In the genomic region with DNA sequence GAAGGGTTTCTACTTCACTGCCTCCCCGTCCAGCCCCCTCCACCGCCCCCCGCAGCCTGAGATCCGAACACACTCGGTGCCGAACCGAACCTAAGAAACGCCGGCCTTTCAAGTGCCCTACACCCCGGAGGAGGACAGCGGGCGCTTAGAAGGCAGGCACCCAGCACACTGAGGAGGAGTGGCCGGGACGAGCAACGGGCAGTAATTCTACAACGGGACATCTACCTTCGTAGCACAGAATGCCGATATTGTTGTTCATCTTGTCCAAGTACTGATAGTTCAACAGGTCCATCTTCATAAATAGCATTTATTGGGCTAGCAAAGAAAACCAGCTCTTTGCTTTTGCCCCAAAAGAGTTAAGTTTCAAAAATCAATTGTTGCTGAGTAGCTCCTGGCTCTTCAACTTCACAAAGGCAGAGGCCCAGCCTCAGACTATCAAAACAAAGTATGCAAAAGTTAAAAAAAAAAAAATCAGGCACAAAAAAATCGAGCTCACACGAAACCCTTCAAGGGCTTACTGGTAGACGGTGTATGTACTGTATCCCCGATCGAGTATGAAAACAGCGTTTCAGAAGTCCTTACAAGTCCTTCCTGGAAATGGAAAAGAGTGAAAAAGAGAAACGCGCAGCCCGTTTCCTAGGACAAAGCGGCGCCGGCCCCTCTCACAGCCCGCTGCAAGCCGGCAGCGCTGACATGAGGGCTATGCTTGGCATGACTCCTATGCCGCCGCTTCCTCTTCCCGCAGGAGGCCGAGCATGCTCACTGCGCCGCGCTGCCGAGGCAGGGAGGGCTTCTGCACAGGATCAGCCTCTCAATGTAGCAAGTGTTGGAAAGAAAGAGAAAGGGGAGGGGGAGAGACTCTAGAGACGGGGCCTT, we compare ENCODE assay signal across 8 cellular contexts. TPM values are rescaled to one million over a fixed set of nuclear protein-coding genes. Genes with fewer than 3 reads are reported as not detected.
DNase-seq lines count a peak whose midpoint lies in the region; ATAC-seq and TF ChIP-seq lines count a peak whose summit lies in the region.

A gene with protein sequence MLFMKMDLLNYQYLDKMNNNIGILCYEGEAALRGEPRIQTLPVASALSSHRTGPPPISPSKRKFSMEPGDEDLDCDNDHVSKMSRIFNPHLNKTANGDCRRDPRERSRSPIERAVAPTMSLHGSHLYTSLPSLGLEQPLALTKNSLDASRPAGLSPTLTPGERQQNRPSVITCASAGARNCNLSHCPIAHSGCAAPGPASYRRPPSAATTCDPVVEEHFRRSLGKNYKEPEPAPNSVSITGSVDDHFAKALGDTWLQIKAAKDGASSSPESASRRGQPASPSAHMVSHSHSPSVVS (minus strand): TSS at position 704 of the 876 bp plus-strand sequence. CDS start 397 bp downstream, at position 307.

- no peaks in the 10 kb centered on the region for H3K9me3 ChIP-seq in CD8-positive, alpha-beta memory T cell (ENCODE audit: low read length)
- H3K9me3 ChIP-seq in mucosa of descending colon, result no peaks in the 10 kb centered on the region

- POLR2A ChIA-PET in CD8-positive, alpha-beta memory T cell (lab: Charles Lee), result interaction anchor here (0.6 to 1.3 kb wide), 4 partner anchors 75 to 371 kb away, joined by 3 to 12 read pairs (median 6); a partner anchor contains a TSS

- no peak for TF ChIP-seq CTCF in mucosa of descending colon (IDR thresholded peaks at IDR 0.05)

- no peaks in the 10 kb centered on the region for H3K27me3 ChIP-seq in CD8-positive, alpha-beta memory T cell (ENCODE audit: insufficient read depth, low read length, poor library complexity, severe bottlenecking)

- intact Hi-C loops in mucosa of descending colon (cut with DNase I, micrococcal nuclease), result loop anchor here in 1 of 2 donors (10.0 kb wide), 2 partner anchors 49 to 169 kb away; no protein-coding TSS in a partner anchor

- H3K27ac ChIP-seq in CD8-positive, alpha-beta memory T cell (ENCODE audit: low read depth, low read length), result peak within 1 kb of the TSS; percentile 93
- peak within 1 kb of the TSS; percentile 86 for H3K27ac ChIP-seq in epithelial cell of prostate

- no peaks in the 10 kb centered on the region for H3K36me3 ChIP-seq in CD8-positive, alpha-beta memory T cell (ENCODE audit: insufficient read depth, low read length)
- H3K36me3 ChIP-seq in mucosa of descending colon (ENCODE audit: low read depth), result no peaks in the 10 kb centered on the region

- peaks cover 32 to 44% (median 43%) of the 10 kb centered on the region in 3 donors for H3K4me1 Mint-ChIP-seq in CD8-positive, alpha-beta memory T cell

- H3K27ac Mint-ChIP-seq in CD8-positive, alpha-beta memory T cell, result peak within 1 kb of the TSS; percentile 91 to 100 (median 97)

- H3K4me1 ChIP-seq in CD8-positive, alpha-beta memory T cell (ENCODE audit: insufficient read depth, low read length), result peaks cover 30% of the 10 kb centered on the region
- peaks cover 25% of the 10 kb centered on the region for H3K4me1 ChIP-seq in mucosa of descending colon (ENCODE audit: low read depth)

- H3K4me3 ChIP-seq in CD8-positive, alpha-beta memory T cell (ENCODE audit: low read length), result peak within 1 kb of the TSS; percentile 90
- H3K4me3 ChIP-seq in mucosa of descending colon, result peak within 1 kb of the TSS; percentile 56

- CTCF ChIA-PET in CD8-positive, alpha-beta memory T cell (lab: Charles Lee), result interaction anchor here (0.8 to 2.4 kb wide), 4 partner anchors 8 to 264 kb away, joined by 3 to 9 read pairs (median 4); no protein-coding TSS in a partner anchor

- H3K27me3 Mint-ChIP-seq in CD8-positive, alpha-beta memory T cell, result peaks cover 0 to 3% of the 10 kb centered on the region in 2 donors

- ATAC-seq in GM19463 (IDR thresholded peaks at IDR 0.05; ENCODE audit: unreplicated experiment), result peak; percentile 56
- peak; percentile 89 for ATAC-seq in mucosa of descending colon

- no peaks in the 10 kb centered on the region for H3K9me3 Mint-ChIP-seq in CD8-positive, alpha-beta memory T cell

- H3K4me3 Mint-ChIP-seq in CD8-positive, alpha-beta memory T cell, result peak within 1 kb of the TSS; percentile 95 to 100 (median 97)

- DNase-seq in CD8-positive, alpha-beta memory T cell, result peak; percentile 36 to 65 (median 47)
- DNase-seq in HS-27A (ENCODE audit: low read depth) (peak; percentile 61), OCI-M1 (lab: John Stamatoyannopoulos, UW) (peak; percentile 96), activated T-cell treated with anti-CD3 and anti-CD28 coated beads for 4 hours (peak; percentile 43), epithelial cell of prostate (ENCODE audit: low read depth, low spot score) (no peak), mucosa of descending colon (peak; percentile 87 to 92 (median 88))
- peak; percentile 13 to 39 for DNase-seq in stimulated activated CD8-positive, alpha-beta memory T cell treated with anti-CD3 and anti-CD28 coated beads, Interleukin-4, amount 100 ng/mL, for 1 hour (ENCODE audit: low read depth in 2 of 2, low spot score in 1 of 2)

- H3K36me3 Mint-ChIP-seq in CD8-positive, alpha-beta memory T cell, result peaks cover 0 to 28% (median 2%) of the 10 kb centered on the region in 3 donors

RNA-seq across cellular contexts. Expression of the gene that starts here (rescaled TPM):
- total RNA-seq in CD8-positive, alpha-beta memory T cell, result 10 to 100 TPM; 37.7 to 40.5 TPM
- polyA plus RNA-seq in CD8-positive, alpha-beta memory T cell, result 29.9 TPM
- 10 to 100 TPM; 42.5 to 51.3 (median 46.4) TPM for total RNA-seq in mucosa of descending colon
